ENCODE assay signal across 15 cellular contexts in genomic region chr4:20616313-20616712, GRCh38.
DNase-seq lines count a peak whose midpoint lies in the region; ATAC-seq and TF ChIP-seq lines count a peak whose summit lies in the region.
"Had no signal": no experiment of that assay in that cellular context is flagged by ENCODE, and none has a peak within 500 bp of the region (broad histone marks: within the 10 kb centered on the region; RNA-seq: fewer than 3 reads in every experiment).

No MANE protein-coding gene starts in this region.

- H3K27me3 ChIP-seq in rectal smooth muscle tissue (ENCODE audit: control insufficient read depth, insufficient read depth, low read length) (no peaks in the 10 kb centered on the region), uterus (no peaks in the 10 kb centered on the region)

- H3K27ac ChIP-seq in rectal smooth muscle tissue (ENCODE audit: low read depth, low read length) (peak overlapping the region; percentile 17), uterus (peak overlapping the region; percentile 10 to 57)
- H3K27ac ChIP-seq: C4-2B had no signal

- DNase-seq in LNCaP clone FGC (ENCODE audit: low read depth) (peak; percentile 28), left colon (no peak), uterus (no peak), AML-193 (lab: John Stamatoyannopoulos, UW) (no peak), NCI-H2171 (lab: John Stamatoyannopoulos, UW) (no peak), NCI-H2107 treated with DMSO at 0.1 percent for 48 hours (lab: John Stamatoyannopoulos, UW; ENCODE audit: unreplicated experiment) (no peak)
- DNase-seq: ACHN; Caco-2; CD4-positive, alpha-beta T cell; GDM1; HCEC 1CT; HFFc6 had no signal

- intact Hi-C loops in left colon (cut with DNase I, micrococcal nuclease) (no loop called here), uterus (cut with DNase I; ENCODE audit: low total_unique reads) (no loop called here)

- H3K36me3 ChIP-seq in rectal smooth muscle tissue (ENCODE audit: control insufficient read depth, insufficient read depth, low read length): no peaks in the 10 kb centered on the region
- no peaks in the 10 kb centered on the region for H3K36me3 ChIP-seq in uterus

- no peaks in the 10 kb centered on the region for H3K9me3 ChIP-seq in uterus
- H3K9me3 ChIP-seq: Caco-2 had no signal

- peak; percentile 89 for ATAC-seq in left colon
- ATAC-seq: GM23338 had no signal

- H3K9ac ChIP-seq in rectal smooth muscle tissue (ENCODE audit: low read length): no peak overlapping the region

- TF ChIP-seq CTCF in LNCaP clone FGC (IDR thresholded peaks at IDR 0.05; ENCODE audit: control insufficient read depth, extremely low read depth, insufficient read depth): no peak
- no peak for TF ChIP-seq CTCF in uterus (IDR thresholded peaks at IDR 0.05)

- H3K4me3 ChIP-seq in LNCaP clone FGC (ENCODE audit: low read depth, low read length): no peak overlapping the region
- H3K4me3 ChIP-seq in rectal smooth muscle tissue (ENCODE audit: low read length): no peak overlapping the region
- no peak overlapping the region for H3K4me3 ChIP-seq in uterus
- H3K4me3 ChIP-seq: GM23338 had no signal

- TF ChIP-seq POLR2A in uterus (IDR thresholded peaks at IDR 0.05): no peak

- H3K4me1 ChIP-seq in rectal smooth muscle tissue (ENCODE audit: control insufficient read depth, insufficient read depth, low read length) (peaks cover 14% of the 10 kb centered on the region), uterus (peaks cover 0 to 5% of the 10 kb centered on the region in 2 donors)
- H3K4me1 ChIP-seq: Caco-2 had no signal
